In the genomic region with DNA sequence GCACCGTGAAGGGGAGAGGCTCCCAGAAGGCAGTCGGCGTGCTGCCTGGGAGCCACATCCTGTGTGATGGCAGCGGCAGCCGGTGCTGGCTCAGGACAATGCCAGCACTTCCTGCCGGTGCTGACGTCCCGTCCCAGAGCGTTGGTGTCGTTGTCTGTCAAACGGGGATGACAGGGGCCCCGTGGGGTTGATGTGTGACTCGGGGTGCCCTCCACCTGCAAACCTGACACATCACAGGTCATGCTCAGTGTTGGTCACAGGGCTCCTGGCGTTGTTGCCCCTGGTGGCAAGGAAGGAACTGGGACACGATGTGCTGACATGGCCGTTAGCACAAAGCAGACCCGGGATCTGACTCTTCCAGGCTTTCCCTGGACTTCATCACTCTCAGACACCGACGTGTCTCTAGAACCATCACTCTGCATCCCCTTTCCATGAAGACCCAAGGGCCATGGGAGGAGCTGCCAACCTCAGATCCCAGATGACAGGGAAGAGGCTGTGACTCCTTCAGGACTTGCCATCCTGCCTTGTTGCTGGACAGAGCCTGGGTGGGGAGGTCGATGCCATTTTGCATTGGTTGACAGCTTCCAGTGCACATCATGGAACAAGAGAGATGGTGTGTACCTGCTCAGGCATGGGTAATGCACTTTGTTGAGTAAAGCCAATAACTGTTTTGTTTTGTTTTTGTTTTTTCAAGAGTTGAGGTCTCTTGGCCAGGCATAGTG, we compare ENCODE assay signal across 9 cellular contexts. TPM values are rescaled to one million over a fixed set of nuclear protein-coding genes. Genes with fewer than 3 reads are reported as not detected.
DNase-seq lines count a peak whose midpoint lies in the region; ATAC-seq lines count a peak whose summit lies in the region.
"Had no signal": no experiment of that assay in that cellular context is flagged by ENCODE, and none has a peak within 500 bp of the region (broad histone marks: within the 10 kb centered on the region; RNA-seq: fewer than 3 reads in every experiment).

No MANE protein-coding gene starts in this region.

- no peak overlapping the region for H3K4me3 ChIP-seq in BLaER1
- H3K4me3 ChIP-seq: ovary had no signal

- peak overlapping the region; percentile 84 for H3K4me2 ChIP-seq in BLaER1

- intact Hi-C loops in sciatic nerve (cut with DNase I) = no loop called here

- peak; percentile 52 for DNase-seq in SW480 (ENCODE audit: low spot score)
- peak; percentile 59 for DNase-seq in activated gamma-delta T cell treated with Interleukin-2 at 50 U/mL for 16 hours
- DNase-seq in sciatic nerve (ENCODE audit: low spot score) = no peak
- DNase-seq in COLO829 (ENCODE audit: low spot score) = no peak
- DNase-seq in EL = no peak
- DNase-seq in NCI-H526 (lab: John Stamatoyannopoulos, UW) = no peak
- DNase-seq: ovary had no signal

- H3K9me3 ChIP-seq in BLaER1 = no peaks in the 10 kb centered on the region
- H3K9me3 ChIP-seq: ovary had no signal

- H3K27ac ChIP-seq in BLaER1 = peak overlapping the region; percentile 44
- H3K27ac ChIP-seq: ovary had no signal

- H4K20me1 ChIP-seq in BLaER1 = no peaks in the 10 kb centered on the region

- peak; percentile 56 for ATAC-seq in sciatic nerve
- ATAC-seq in GM19467 (IDR thresholded peaks at IDR 0.05; ENCODE audit: unreplicated experiment) = no peak

- no peaks in the 10 kb centered on the region for H3K36me3 ChIP-seq in BLaER1
- H3K36me3 ChIP-seq: ovary had no signal

- peaks cover 52% of the 10 kb centered on the region for H3K4me1 ChIP-seq in BLaER1

- no peaks in the 10 kb centered on the region for H3K27me3 ChIP-seq in BLaER1
- H3K27me3 ChIP-seq: ovary had no signal

- no peak overlapping the region for H3K9ac ChIP-seq in BLaER1

RNA-seq across cellular contexts. Expression of a gene that starts 21.5 kb away (rescaled TPM):
- 8.6 TPM for total RNA-seq in sciatic nerve

RNA-seq across cellular contexts. Expression of a gene that starts 34.7 kb away (rescaled TPM):
- 4.2 TPM for total RNA-seq in sciatic nerve

Comparison
In these comparisons a context has a peak if more than half of its experiments do, and no peak if none do; other contexts are left out.
1. DNase-seq: peak in SW480 (single experiment) and activated gamma-delta T cell treated with Interleukin-2 at 50 U/mL for 16 hours (single experiment); none in sciatic nerve (single experiment), COLO829 (single experiment), EL (single experiment) and NCI-H526 (0 of 2).